In genomic region chr9:37800631-37801286, GRCh38 we compare ENCODE assay signal across 7 cellular contexts. TPM values are rescaled to one million over a fixed set of nuclear protein-coding genes. Genes with fewer than 3 reads are reported as not detected.
DNase-seq lines count a peak whose midpoint lies in the region; ATAC-seq, FAIRE-seq and TF ChIP-seq lines count a peak whose summit lies in the region.

DCAF10 (plus strand) TSS chr9:37800797; CDS start chr9:37800867, 70 bp downstream.

- no peak for TF ChIP-seq CTCF in astrocyte (IDR thresholded peaks at IDR 0.05; ENCODE audit: insufficient read depth, low read depth, low read length)

- H3K4me1 Mint-ChIP-seq in T-helper 2 cell treated with Interferon-gamma antibody and Interleukin-4, amounts not matched to agents 5 μg/mL and 100 μg/mL, for 36 hours (ENCODE audit: low read depth), result peaks cover 31% of the 10 kb centered on the region
- H3K4me1 Mint-ChIP-seq in astrocyte (ENCODE audit: low read depth, unreplicated experiment), result peaks cover 11% of the 10 kb centered on the region

- peak within 1 kb of the TSS; percentile 87 for H3K27ac Mint-ChIP-seq in T-helper 2 cell treated with Interferon-gamma antibody and Interleukin-4, amounts not matched to agents 5 μg/mL and 100 μg/mL, for 36 hours
- peak within 1 kb of the TSS; percentile 81 for H3K27ac Mint-ChIP-seq in astrocyte (ENCODE audit: unreplicated experiment)

- no peaks in the 10 kb centered on the region for H3K27me3 Mint-ChIP-seq in T-helper 2 cell treated with Interferon-gamma antibody and Interleukin-4, amounts not matched to agents 5 μg/mL and 100 μg/mL, for 36 hours (ENCODE audit: low read depth)
- no peaks in the 10 kb centered on the region for H3K27me3 Mint-ChIP-seq in astrocyte (ENCODE audit: low read depth, unreplicated experiment)

- H3K27ac ChIP-seq in astrocyte (ENCODE audit: low read depth, low read length), result peak within 1 kb of the TSS; percentile 81

- no peaks in the 10 kb centered on the region for H3K9me3 Mint-ChIP-seq in T-helper 2 cell treated with Interferon-gamma antibody and Interleukin-4, amounts not matched to agents 5 μg/mL and 100 μg/mL, for 36 hours
- H3K9me3 Mint-ChIP-seq in astrocyte (ENCODE audit: unreplicated experiment), result no peaks in the 10 kb centered on the region

- H3K4me3 ChIP-seq in astrocyte (ENCODE audit: insufficient read depth, low read depth, low read length), result peak within 1 kb of the TSS; percentile 99

- peaks cover 35% of the 10 kb centered on the region for H4K20me1 ChIP-seq in astrocyte (ENCODE audit: insufficient read depth, low read length)

- H3K9me3 ChIP-seq in astrocyte (ENCODE audit: insufficient read depth, low read depth, low read length), result no peaks in the 10 kb centered on the region

- peak; percentile 71 for DNase-seq in GM12892 (ENCODE audit: insufficient read length)
- DNase-seq in NCI-H1092 treated with DMSO at 0.1 percent for 48 hours (lab: John Stamatoyannopoulos, UW), result peak; percentile 86
- peak; percentile 89 for DNase-seq in T-helper 2 cell treated with Interferon-gamma antibody and Interleukin-4, amounts not matched to agents 5 μg/mL and 100 μg/mL, for 36 hours (ENCODE audit: low spot score)
- peak; percentile 74 for DNase-seq in astrocyte (ENCODE audit: low read depth)
- DNase-seq in hepatic stellate cell (ENCODE audit: low spot score), result peak; percentile 80
- peak; percentile 97 for DNase-seq in retina

- H2AFZ ChIP-seq in astrocyte (ENCODE audit: low read depth, low read length), result peak within 1 kb of the TSS; percentile 100

- FAIRE-seq in GM12892 (lab: Jason Lieb, UNC) (peak; percentile 87), astrocyte (lab: Jason Lieb, UNC) (no peak)

- TF ChIP-seq POLR2A in GM12892 (IDR thresholded peaks at IDR 0.05; ENCODE audit: low read depth, low read length), result peak; percentile 72

- H3K36me3 Mint-ChIP-seq in T-helper 2 cell treated with Interferon-gamma antibody and Interleukin-4, amounts not matched to agents 5 μg/mL and 100 μg/mL, for 36 hours (ENCODE audit: low read depth), result peaks cover 8% of the 10 kb centered on the region
- H3K36me3 Mint-ChIP-seq in astrocyte (ENCODE audit: low read depth, unreplicated experiment), result peaks cover 2% of the 10 kb centered on the region

- peaks cover 65% of the 10 kb centered on the region for H3K79me2 ChIP-seq in astrocyte (ENCODE audit: insufficient read depth, low read length)

- peaks cover 17% of the 10 kb centered on the region for H3K4me1 ChIP-seq in astrocyte (ENCODE audit: insufficient read depth, low read length)

- peak within 1 kb of the TSS; percentile 97 for H3K9ac ChIP-seq in astrocyte (ENCODE audit: low read length)

- no peaks in the 10 kb centered on the region for H3K27me3 ChIP-seq in astrocyte (ENCODE audit: insufficient read depth, low read length)

- H3K4me3 Mint-ChIP-seq in T-helper 2 cell treated with Interferon-gamma antibody and Interleukin-4, amounts not matched to agents 5 μg/mL and 100 μg/mL, for 36 hours, result peak within 1 kb of the TSS; percentile 93
- peak within 1 kb of the TSS; percentile 99 for H3K4me3 Mint-ChIP-seq in astrocyte (ENCODE audit: unreplicated experiment)

- peak; percentile 64 for ATAC-seq in HG02610 (IDR thresholded peaks at IDR 0.05; ENCODE audit: unreplicated experiment)

- peak within 1 kb of the TSS; percentile 96 for H3K4me2 ChIP-seq in astrocyte (ENCODE audit: low read length)

- H3K36me3 ChIP-seq in astrocyte (ENCODE audit: insufficient read depth, low read length), result no peaks in the 10 kb centered on the region

RNA-seq across cellular contexts. Expression of gene DCAF10, which starts in this region (rescaled TPM):
- 11.8 TPM for polyA plus RNA-seq in GM12892 (2012; ENCODE audit: missing spikeins)
- total RNA-seq in astrocyte, result 22.3 and 24.2 TPM in 2 replicates

Comparison
In these comparisons a context has a peak if more than half of its experiments do, and no peak if none do; other contexts are left out.
1. Peak in every context shown above with its lines: DNase-seq, ATAC-seq, H3K4me3 ChIP-seq and H3K27ac ChIP-seq.